Comparison of ENCODE assay signal across 22 cellular contexts in genomic region chr5:38099205-38100144, GRCh38.
"Had no signal": no experiment of that assay in that cellular context is flagged by ENCODE, and none has a peak within 500 bp of the region (broad histone marks: within the 10 kb centered on the region; RNA-seq: fewer than 3 reads in every experiment).

No MANE protein-coding gene starts in this region.

- H3K36me3 ChIP-seq: MG63, WERI-Rb-1 had no signal

- H3K9ac ChIP-seq: SK-N-SH had no signal

- H2AFZ ChIP-seq: PC-9 had no signal

- H3K4me3 ChIP-seq: MG63, PC-9 had no signal

- H3K27me3 ChIP-seq: MG63 had no signal

- H3K27ac ChIP-seq: PC-9, WERI-Rb-1 had no signal

- FAIRE-seq: colon had no signal

- H3K9me3 ChIP-seq: MG63, SK-N-SH had no signal

- DNase-seq: activated CD4-positive, alpha-beta T cell treated with anti-CD3 and anti-CD28 coated beads for 4 hours; activated CD8-positive, alpha-beta memory T cell treated with anti-CD3 and anti-CD28 coated beads, Interleukin-2, amount 50 U/mL, for 4 hours; activated CD8-positive, alpha-beta T cell treated with anti-CD3 and anti-CD28 coated beads for 36 hours; activated gamma-delta T cell treated with Interleukin-2 at 50 U/mL for 16 hours; activated naive CD4-positive, alpha-beta T cell treated with anti-CD3 and anti-CD28 coated beads, Interleukin-2, amount 10 ng/mL, durations not matched to agents 7 days and 5 days; activated naive CD8-positive, alpha-beta T cell treated with anti-CD3 and anti-CD28 coated beads for 36 hours; activated T-cell treated with anti-CD3 and anti-CD28 coated beads, Interleukin-2, amount 50 U/mL, for 72 hours; cerebellar nuclear complex; MG63; MV-4-11; NCI-H1092 treated with DMSO at 0.1 percent for 48 hours; NCI-H1436; NCI-H1694 treated with DMSO at 0.1 percent for 48 hours; NCI-H2029 treated with DMSO at 0.1 percent for 48 hours; NCI-H510A treated with DMSO at 0.1 percent for 48 hours; PC-9; SIG-M5; SK-N-SH; T-helper 1 cell; WERI-Rb-1 had no signal

- ATAC-seq: activated CD4-positive, CD25-positive, alpha-beta regulatory T cell treated with anti-CD3 and anti-CD28 coated beads, Interleukin-2, amount 50 U/mL, for 24 hours; activated CD8-positive, alpha-beta T cell treated with anti-CD3 and anti-CD28 coated beads for 36 hours; activated T-cell treated with anti-CD3 and anti-CD28 coated beads, Interleukin-2, amount 50 U/mL, for 72 hours had no signal

- H3K4me2 ChIP-seq: PC-9, SK-N-SH had no signal
